8 cellular contexts compared by ENCODE assay signal in the genomic region with DNA sequence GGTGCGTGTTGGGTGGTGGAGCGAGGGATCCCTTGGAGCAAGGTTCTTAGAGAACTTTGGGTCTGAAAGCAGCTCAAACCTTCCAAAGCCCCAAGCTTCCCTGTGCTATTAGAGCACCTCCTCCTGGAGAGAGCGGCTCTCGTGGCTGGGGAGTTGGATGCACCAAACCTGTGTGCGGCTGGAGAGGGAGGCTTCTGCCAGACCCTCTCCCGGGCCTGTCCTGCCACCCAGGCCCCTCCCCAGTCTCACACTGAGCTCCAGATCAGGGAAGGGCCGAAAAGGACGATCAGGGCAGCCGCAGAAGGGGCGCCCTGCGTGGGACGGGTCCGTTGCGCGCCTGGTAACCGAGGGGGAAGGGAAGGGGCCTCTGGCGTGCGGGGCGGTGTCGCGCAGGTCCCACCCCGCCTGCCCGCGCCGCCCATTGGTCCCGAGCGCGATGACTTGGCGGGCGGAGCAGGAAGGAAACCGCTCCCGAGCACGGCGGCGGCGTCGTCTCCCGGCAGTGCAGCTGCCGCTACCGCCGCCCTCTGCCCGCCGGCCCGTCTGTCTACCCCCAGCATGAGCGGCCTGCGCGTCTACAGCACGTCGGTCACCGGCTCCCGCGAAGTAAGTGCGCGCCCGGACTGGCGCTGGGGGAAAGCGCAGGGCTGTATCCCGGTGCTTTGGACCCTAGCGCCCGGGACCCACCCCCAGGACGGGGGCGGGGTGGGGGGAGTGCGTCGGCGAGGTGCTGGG. TPM values are rescaled to one million over a fixed set of nuclear protein-coding genes. Genes with fewer than 3 reads are reported as not detected.
DNase-seq lines count a peak whose midpoint lies in the region; ATAC-seq, FAIRE-seq and TF ChIP-seq lines count a peak whose summit lies in the region.

A gene (plus strand): TSS at position 489 of the 735 bp plus-strand sequence. CDS start 70 bp downstream, at position 559.

- H3K27me3 ChIP-seq in GM23338 (ENCODE audit: insufficient read depth) (no peaks in the 10 kb centered on the region), MG63 (no peaks in the 10 kb centered on the region), SU-DHL-6 (ENCODE audit: low read length) (no peaks in the 10 kb centered on the region), pancreas (no peaks in the 10 kb centered on the region), thyroid gland (no peaks in the 10 kb centered on the region)

- no peak for FAIRE-seq in pancreas (lab: Jason Lieb, UNC)

- H3F3A ChIP-seq in GM23338 (replicated peaks; ENCODE audit: low read depth) (peaks cover 26% of the 10 kb centered on the region), SU-DHL-6 (ENCODE audit: insufficient read depth) (peaks cover 19% of the 10 kb centered on the region)

- H3K9me3 ChIP-seq in MG63 (no peaks in the 10 kb centered on the region), SU-DHL-6 (ENCODE audit: insufficient read depth, low read length) (no peaks in the 10 kb centered on the region), pancreas (no peaks in the 10 kb centered on the region), thyroid gland (no peaks in the 10 kb centered on the region)

- peak within 1 kb of the TSS; percentile 96 for H3K27ac Mint-ChIP-seq in GM23338
- peak within 1 kb of the TSS; percentile 99 for H3K27ac Mint-ChIP-seq in activated naive CD8-positive, alpha-beta T cell treated with anti-CD3 and anti-CD28 coated beads for 36 hours

- peak; percentile 75 to 89 for TF ChIP-seq POLR2A in thyroid gland (IDR thresholded peaks at IDR 0.05)

- H3K27ac ChIP-seq in GM23338 (ENCODE audit: low read depth) = peak within 1 kb of the TSS; percentile 78; the same call in 1 of the 2 replicates
- H3K27ac ChIP-seq in SU-DHL-6 (ENCODE audit: low read depth, low read length) = peak within 1 kb of the TSS; percentile 78
- peak within 1 kb of the TSS; percentile 85 to 95 (median 93) for H3K27ac ChIP-seq in pancreas
- H3K27ac ChIP-seq in thyroid gland = peak within 1 kb of the TSS; percentile 85 to 96 (median 89)

- peak; percentile 87 for DNase-seq in ELF-1 (ENCODE audit: low read depth, low spot score)
- peak; percentile 86 for DNase-seq in GM23338 (ENCODE audit: low spot score)
- DNase-seq in MG63 = peak; percentile 89
- peak; percentile 92 for DNase-seq in activated naive CD8-positive, alpha-beta T cell treated with anti-CD3 and anti-CD28 coated beads for 36 hours
- peak; percentile 71 to 96 (median 91) for DNase-seq in head of caudate nucleus
- DNase-seq in pancreas = peak; percentile 88 to 95 (median 90)
- DNase-seq in thyroid gland = peak; percentile 88

- peaks cover 45% of the 10 kb centered on the region for H3K4me1 Mint-ChIP-seq in GM23338
- peaks cover 82% of the 10 kb centered on the region for H3K4me1 Mint-ChIP-seq in activated naive CD8-positive, alpha-beta T cell treated with anti-CD3 and anti-CD28 coated beads for 36 hours

- peaks cover 21% of the 10 kb centered on the region for H3K36me3 ChIP-seq in GM23338 (ENCODE audit: insufficient read depth)
- peaks cover 43% of the 10 kb centered on the region for H3K36me3 ChIP-seq in MG63
- H3K36me3 ChIP-seq in SU-DHL-6 (ENCODE audit: low read length) = no peaks in the 10 kb centered on the region
- H3K36me3 ChIP-seq in pancreas = no peaks in the 10 kb centered on the region
- peaks cover 6 to 7% of the 10 kb centered on the region in 2 donors for H3K36me3 ChIP-seq in thyroid gland

- H3K9ac ChIP-seq in SU-DHL-6 (ENCODE audit: low read length) = peak within 1 kb of the TSS; percentile 72

- H4K20me1 ChIP-seq in GM23338 (replicated peaks; ENCODE audit: insufficient read depth) (no peaks in the 10 kb centered on the region; the same call in 1 of the 2 replicates), SU-DHL-6 (ENCODE audit: low read depth, low read length) (no peaks in the 10 kb centered on the region; the same call in 1 of the 2 replicates)

- TF ChIP-seq CTCF in GM23338 (conservative IDR thresholded peaks at IDR 0.05; ENCODE audit: low read depth in 2 of 2) = peak; percentile 69 to 77
- TF ChIP-seq CTCF in SU-DHL-6 (IDR thresholded peaks at IDR 0.05; ENCODE audit: insufficient read depth, low read length, poor library complexity, severe bottlenecking) = peak; percentile 20
- TF ChIP-seq CTCF in pancreas (IDR thresholded peaks at IDR 0.05) = no peak
- peak in 3 of 6 experiments; percentile 19 to 45 (median 32) for TF ChIP-seq CTCF in thyroid gland (IDR thresholded peaks at IDR 0.05)

- no peaks in the 10 kb centered on the region for H3K79me2 ChIP-seq in GM23338 (replicated peaks; ENCODE audit: insufficient read depth)
- H3K79me2 ChIP-seq in SU-DHL-6 (ENCODE audit: insufficient read depth, low read length) = peaks cover 4% of the 10 kb centered on the region; the same call in 1 of the 2 replicates

- peaks cover 24% of the 10 kb centered on the region for H3K27me3 Mint-ChIP-seq in GM23338 (ENCODE audit: insufficient read depth, low read depth, poor library complexity)
- no peaks in the 10 kb centered on the region for H3K27me3 Mint-ChIP-seq in activated naive CD8-positive, alpha-beta T cell treated with anti-CD3 and anti-CD28 coated beads for 36 hours

- H2AFZ ChIP-seq in GM23338 = peak within 1 kb of the TSS; percentile 43; the same call in 1 of the 2 replicates
- peak within 1 kb of the TSS; percentile 46 for H2AFZ ChIP-seq in SU-DHL-6 (ENCODE audit: low read depth, low read length, severe bottlenecking)

- H3K4me3 Mint-ChIP-seq in GM23338 = peak within 1 kb of the TSS; percentile 88
- H3K4me3 Mint-ChIP-seq in activated naive CD8-positive, alpha-beta T cell treated with anti-CD3 and anti-CD28 coated beads for 36 hours = peak within 1 kb of the TSS; percentile 91

- peak within 1 kb of the TSS; percentile 85 for H3K4me3 ChIP-seq in GM23338
- H3K4me3 ChIP-seq in MG63 = peak within 1 kb of the TSS; percentile 92
- peak within 1 kb of the TSS; percentile 60 for H3K4me3 ChIP-seq in SU-DHL-6 (ENCODE audit: insufficient read depth, low read length, poor library complexity, severe bottlenecking)
- H3K4me3 ChIP-seq in pancreas = peak within 1 kb of the TSS; percentile 68 to 100 (median 80)
- H3K4me3 ChIP-seq in thyroid gland (replicated peaks in 1 of 3) = peak within 1 kb of the TSS; percentile 77 to 78 (median 78)

- no peaks in the 10 kb centered on the region for H3K9me2 ChIP-seq in GM23338 (ENCODE audit: insufficient read depth)
- H3K9me2 ChIP-seq in SU-DHL-6 (replicated peaks; ENCODE audit: insufficient read depth, low read length) = no peaks in the 10 kb centered on the region

- ATAC-seq in GM23338 (peak; percentile 67), pancreas (peak; percentile 84 to 87 (median 86))

- WGBS in pancreas, 2 donors = 1 to 2% methylated on average over 22 to 65 of the region's 65 CpGs
- WGBS in thyroid gland, 2 donors = 2 to 3% methylated on average over 19 to 50 of the region's 65 CpGs

- H3K9me3 Mint-ChIP-seq in GM23338 = no peaks in the 10 kb centered on the region; the same call in 2 of the 3 replicates
- H3K9me3 Mint-ChIP-seq in activated naive CD8-positive, alpha-beta T cell treated with anti-CD3 and anti-CD28 coated beads for 36 hours = peaks cover under 1% of the 10 kb centered on the region

- H3K4me1 ChIP-seq in GM23338 (ENCODE audit: insufficient read depth) (peaks cover 15% of the 10 kb centered on the region), pancreas (peaks cover 33 to 57% (median 36%) of the 10 kb centered on the region in 3 donors), thyroid gland (peaks cover 23 to 68% of the 10 kb centered on the region in 2 donors)

- H3K36me3 Mint-ChIP-seq in GM23338 (ENCODE audit: low read depth) = peaks cover 44% of the 10 kb centered on the region
- H3K36me3 Mint-ChIP-seq in activated naive CD8-positive, alpha-beta T cell treated with anti-CD3 and anti-CD28 coated beads for 36 hours = peaks cover 67% of the 10 kb centered on the region

- intact Hi-C loops in head of caudate nucleus (cut with DNase I) = loop anchor here (5.0 kb wide), 2 partner anchors 43 to 47 kb away; a partner anchor contains a TSS
- intact Hi-C loops in pancreas (cut with DNase I) = loop anchor here in 2 of 3 donors (5.0 kb wide), 2 partner anchors 38 to 43 kb away; a partner anchor contains a TSS
- intact Hi-C loops in thyroid gland (cut with DNase I) = loop anchor here (5.0 kb wide), 1 partner anchor 43 kb away; no protein-coding TSS in a partner anchor

- H3K4me2 ChIP-seq in GM23338 (peak within 1 kb of the TSS; percentile 92), SU-DHL-6 (ENCODE audit: low read depth, low read length, poor library complexity, severe bottlenecking) (peak within 1 kb of the TSS; percentile 77)

TF ChIP-seq in GM23338, 12 proteins besides CTCF, POLR2A, EP300 and RAD21 (continues in another document):
- TF ChIP-seq POLR2AphosphoS5 (IDR thresholded peaks at IDR 0.05; ENCODE audit: low read depth) = peak; percentile 89
- TF ChIP-seq CREB1 (CRISPR knock-in tag; IDR thresholded peaks at IDR 0.05; ENCODE audit: low read depth) = peak; percentile 52; the same call in 1 of the 2 replicates
- no peak for TF ChIP-seq NANOG (IDR thresholded peaks at IDR 0.05; ENCODE audit: borderline replicate concordance)

RNA-seq across cellular contexts. Expression of the gene that starts here (rescaled TPM):
- 28.9 and 30.9 TPM in 2 replicates for total RNA-seq in GM23338 (2014; rRNA removed; shearing (Covaris generic))
- polyA plus RNA-seq in GM23338 (2016; fragmentation: Nextera tagmentation; extraction: Ambion mirVana) (370 and 378 TPM in 2 replicates), pancreas (100 to 1,000 TPM in 1 of 2 donors, 10 to 100 TPM in 1; 61.0 to 109 TPM)
- 20.2 and 22.3 TPM in 2 replicates for total RNA-seq in MG63 (2014; rRNA removed; shearing (Covaris generic); ENCODE audit: low replicate concordance)
- 100 to 1,000 TPM; 292 to 295 TPM for total RNA-seq in activated naive CD8-positive, alpha-beta T cell treated with anti-CD3 and anti-CD28 coated beads for 36 hours
- total RNA-seq in pancreas (10 to 100 TPM; 29.1 to 84.2 (median 48.8) TPM), thyroid gland (10 to 100 TPM; 18.8 to 58.2 (median 37.4) TPM)

Comparison
In these comparisons a context has a peak if more than half of its experiments do, and no peak if none do; other contexts are left out.
1. Peak in every context shown above with its lines: DNase-seq, ATAC-seq, H3K4me3 ChIP-seq and H3K27ac ChIP-seq.
2. CTCF ChIP-seq: peak in GM23338 (2 of 2) and SU-DHL-6 (single experiment); none in pancreas (0 of 4).